Comparison of ENCODE assay signal across 14 cellular contexts in genomic region chrY:2952912-2953311, GRCh38. TPM values are rescaled to one million over a fixed set of nuclear protein-coding genes. Genes with fewer than 3 reads are reported as not detected.
DNase-seq lines count a peak whose midpoint lies in the region; ATAC-seq, FAIRE-seq and TF ChIP-seq lines count a peak whose summit lies in the region.
"Had no signal": no experiment of that assay in that cellular context is flagged by ENCODE, and none has a peak within 500 bp of the region (broad histone marks: within the 10 kb centered on the region; RNA-seq: fewer than 3 reads in every experiment).

No MANE protein-coding gene starts in this region.

- no peaks in the 10 kb centered on the region for H3K9me3 ChIP-seq in A549
- no peaks in the 10 kb centered on the region for H3K9me3 ChIP-seq in astrocyte (ENCODE audit: insufficient read depth, low read depth, low read length)
- H3K9me3 ChIP-seq: BLaER1 treated with 17β-estradiol and CSF1 and Interleukin-3, amounts not matched to agents 10 nM and 100 nM had no signal

- H3K4me2 ChIP-seq in A549 (0 out of 3 replicates have a peak overlapping the region, but pooled peaks have one; percentile 28), astrocyte (ENCODE audit: low read length) (no peak overlapping the region)
- H3K4me2 ChIP-seq: BLaER1 treated with 17β-estradiol and CSF1 and Interleukin-3, amounts not matched to agents 10 nM and 100 nM had no signal

- H3K27ac ChIP-seq in A549 (no peak overlapping the region), astrocyte (ENCODE audit: low read depth, low read length) (no peak overlapping the region)
- H3K27ac ChIP-seq: 22Rv1; BLaER1 treated with 17β-estradiol and CSF1 and Interleukin-3, amounts not matched to agents 10 nM and 100 nM had no signal

- TF ChIP-seq CTCF in A549 (IDR thresholded peaks at IDR 0.05) = no peak
- TF ChIP-seq CTCF in astrocyte (IDR thresholded peaks at IDR 0.05; ENCODE audit: insufficient read depth, low read depth, low read length) = no peak
- no peak for TF ChIP-seq CTCF in fibroblast of villous mesenchyme (IDR thresholded peaks at IDR 0.05; ENCODE audit: insufficient read depth, low read depth, low read length)

- H3K9ac ChIP-seq in astrocyte (ENCODE audit: low read length) = no peak overlapping the region
- H3K9ac ChIP-seq: BLaER1 treated with 17β-estradiol and CSF1 and Interleukin-3, amounts not matched to agents 10 nM and 100 nM had no signal

- H3K27ac Mint-ChIP-seq in astrocyte (ENCODE audit: unreplicated experiment) = peak overlapping the region; percentile 72

- peaks cover 85% of the 10 kb centered on the region for H3K79me2 ChIP-seq in astrocyte (ENCODE audit: insufficient read depth, low read length)

- H3K4me1 Mint-ChIP-seq in astrocyte (ENCODE audit: low read depth, unreplicated experiment) = peaks cover 8% of the 10 kb centered on the region

- H3K4me3 ChIP-seq in A549 (no peak overlapping the region), astrocyte (ENCODE audit: insufficient read depth, low read depth, low read length) (no peak overlapping the region), fibroblast of villous mesenchyme (ENCODE audit: low read depth, low read length) (no peak overlapping the region)
- H3K4me3 ChIP-seq: BLaER1 treated with 17β-estradiol and CSF1 and Interleukin-3, amounts not matched to agents 10 nM and 100 nM had no signal

- H4K20me1 ChIP-seq in astrocyte (ENCODE audit: insufficient read depth, low read length) = peaks cover 45% of the 10 kb centered on the region
- H4K20me1 ChIP-seq: BLaER1 treated with 17β-estradiol and CSF1 and Interleukin-3, amounts not matched to agents 10 nM and 100 nM had no signal

- TF ChIP-seq EP300 in A549 (IDR thresholded peaks at IDR 0.05) = no peak

- H3K9me3 Mint-ChIP-seq in astrocyte (ENCODE audit: unreplicated experiment) = no peaks in the 10 kb centered on the region
- H3K9me3 Mint-ChIP-seq: CD4-positive, CD25-positive, alpha-beta regulatory T cell had no signal

- 0 out of 3 replicates have a peak, but pooled peaks cover 3% of the 10 kb centered on the region for H3K4me1 ChIP-seq in A549
- no peaks in the 10 kb centered on the region for H3K4me1 ChIP-seq in astrocyte (ENCODE audit: insufficient read depth, low read length)
- H3K4me1 ChIP-seq: BLaER1 treated with 17β-estradiol and CSF1 and Interleukin-3, amounts not matched to agents 10 nM and 100 nM had no signal

- FAIRE-seq in A549 (lab: Jason Lieb, UNC) (no peak), astrocyte (lab: Jason Lieb, UNC) (no peak)
- FAIRE-seq: H54 had no signal

- no peak for ATAC-seq in A549
- ATAC-seq: HCT116 had no signal

- CTCF ChIA-PET in A549 (lab: Yijun Ruan, JAX) = no interaction called here

- DNase-seq in A549 (ENCODE audit: low read depth in 1 of 2, low spot score in 1 of 2) (no peak), astrocyte (ENCODE audit: low read depth) (no peak), fibroblast of villous mesenchyme (ENCODE audit: low read depth) (peak; percentile 2), renal cortical epithelial cell (ENCODE audit: low read depth) (peak; percentile 77), NCI-H748 treated with DMSO at 0.1 percent for 48 hours (lab: John Stamatoyannopoulos, UW) (no peak), kidney glomerular epithelial cell (lab: John Stamatoyannopoulos, UW) (no peak)
- DNase-seq in stimulated activated naive CD4-positive, alpha-beta T cell treated with Interleukin-2 at 50 U/mL for 16 hours (lab: John Stamatoyannopoulos, UW) = no peak
- no peak for DNase-seq in activated naive CD4-positive, alpha-beta T cell treated with Interleukin-2 at 50 U/mL for 16 hours
- DNase-seq: CD4-positive, CD25-positive, alpha-beta regulatory T cell; DMS53 had no signal

- POLR2A ChIA-PET in A549 (lab: Yijun Ruan, JAX) = no interaction called here

- TF ChIP-seq RAD21 in A549 (conservative IDR thresholded peaks at IDR 0.05 in 1 of 2, IDR thresholded peaks at IDR 0.05 in 1 of 2) = no peak

- H2AFZ ChIP-seq in astrocyte (ENCODE audit: low read depth, low read length) = no peak overlapping the region

- peaks cover 4% of the 10 kb centered on the region for H3K36me3 Mint-ChIP-seq in astrocyte (ENCODE audit: low read depth, unreplicated experiment)
- H3K36me3 Mint-ChIP-seq: CD4-positive, CD25-positive, alpha-beta regulatory T cell had no signal

- H3K4me3 Mint-ChIP-seq in astrocyte (ENCODE audit: unreplicated experiment) = no peak overlapping the region
- H3K4me3 Mint-ChIP-seq: CD4-positive, CD25-positive, alpha-beta regulatory T cell had no signal

- H3K36me3 ChIP-seq in astrocyte (ENCODE audit: insufficient read depth, low read length) = peaks cover 2% of the 10 kb centered on the region
- H3K36me3 ChIP-seq: BLaER1 treated with 17β-estradiol and CSF1 and Interleukin-3, amounts not matched to agents 10 nM and 100 nM had no signal

- no peaks in the 10 kb centered on the region for H3K27me3 Mint-ChIP-seq in astrocyte (ENCODE audit: low read depth, unreplicated experiment)
- H3K27me3 Mint-ChIP-seq: CD4-positive, CD25-positive, alpha-beta regulatory T cell had no signal

- no peak for TF ChIP-seq POLR2A in A549 (IDR thresholded peaks at IDR 0.05; ENCODE audit: low read length)

- H3K27me3 ChIP-seq in astrocyte (ENCODE audit: insufficient read depth, low read length) = no peaks in the 10 kb centered on the region
- H3K27me3 ChIP-seq: BLaER1 treated with 17β-estradiol and CSF1 and Interleukin-3, amounts not matched to agents 10 nM and 100 nM had no signal

TF ChIP-seq in A549, 52 proteins besides CTCF, POLR2A, EP300 and RAD21:
- no peak for TF ChIP-seq KDM5A (IDR thresholded peaks at IDR 0.05)

RNA-seq across cellular contexts. Expression of gene ZFY, which starts 17.7 kb away (rescaled TPM):
- polyA plus RNA-seq in A549 (2011; rRNA removed) (8.6 and 11.3 TPM in 2 replicates), A549 (2017; fragmentation: RNase III; extraction: RNeasy Plus Mini Kit Qiagen cat#74134 plus additional on column Dnase treatment) (3.0 to 3.2 TPM (median 3.1 TPM) in 3 replicates)
- 1.5 and 2.1 TPM in 2 replicates for polyA plus RNA-seq in A549 (2012; cell fraction: cytosol; rRNA removed)
- 1.7 TPM in 2 replicates for polyA plus RNA-seq in A549 (2012; cell fraction: nucleus; rRNA removed)
- 11.5 and 12.8 TPM in 2 replicates for polyA minus RNA-seq in A549 (2011; rRNA and poly(A)+ RNA removed)
- total RNA-seq in astrocyte (12.9 and 16.8 TPM in 2 replicates), fibroblast of villous mesenchyme (1.7 TPM in 1 of 2 replicates, not detected in the other), renal cortical epithelial cell (14.9 TPM in 1 of 2 replicates, not detected in the other)
- total RNA-seq: CD4-positive, CD25-positive, alpha-beta regulatory T cell had no signal

Comparison
In these comparisons a context has a peak if more than half of its experiments do, and no peak if none do; other contexts are left out.
1. DNase-seq: peak in fibroblast of villous mesenchyme (single experiment) and renal cortical epithelial cell (single experiment); none in A549 (0 of 2), astrocyte (single experiment), NCI-H748 treated with DMSO at 0.1 percent for 48 hours (single experiment), kidney glomerular epithelial cell (single experiment), stimulated activated naive CD4-positive, alpha-beta T cell treated with Interleukin-2 at 50 U/mL for 16 hours (single experiment) and activated naive CD4-positive, alpha-beta T cell treated with Interleukin-2 at 50 U/mL for 16 hours (single experiment).